22 cellular contexts compared by ENCODE assay signal in the genomic region with DNA sequence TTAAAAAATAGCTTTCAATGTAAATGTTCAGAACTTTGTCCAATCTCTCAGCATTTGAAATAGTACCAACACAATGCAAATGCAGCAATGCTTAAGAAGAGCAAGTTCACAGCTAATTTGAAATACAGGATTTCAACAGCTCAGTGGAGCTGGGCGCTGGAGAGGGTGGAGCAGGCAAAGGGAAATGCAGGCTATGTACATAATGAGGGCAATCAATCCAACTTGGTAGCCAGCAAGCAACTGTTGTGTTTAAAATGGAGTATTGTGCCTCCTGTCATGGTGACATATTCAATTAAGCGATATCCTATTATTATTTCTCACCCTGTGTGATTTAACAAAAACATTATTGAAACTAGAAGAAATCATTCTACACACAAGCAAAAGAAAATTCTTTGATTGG.
A peak's percentile ranks its signal among the peaks of the same experiment; 100 is the strongest.
DNase-seq lines count a peak whose midpoint lies in the region; FAIRE-seq and TF ChIP-seq lines count a peak whose summit lies in the region.
"Had no signal": no experiment of that assay in that cellular context is flagged by ENCODE, and none has a peak within 500 bp of the region (broad histone marks: within the 10 kb centered on the region; RNA-seq: fewer than 3 reads in every experiment).

No MANE protein-coding gene starts in this region.

- H3K27ac ChIP-seq in H9 (ENCODE audit: insufficient read length, low read depth, low read length) = no peak overlapping the region
- H3K27ac ChIP-seq in mesenchymal stem cell (ENCODE audit: low read length, poor library complexity, severe bottlenecking) = peak overlapping the region; percentile 32
- H3K27ac ChIP-seq: heart left ventricle had no signal

- no peak overlapping the region for H3K4me3 Mint-ChIP-seq in H9
- H3K4me3 Mint-ChIP-seq: CD4-positive, alpha-beta T cell; nephron; T-helper 17 cell had no signal

- H2BK12ac ChIP-seq in H9 (ENCODE audit: insufficient read length, low read depth, low read length) (no peak overlapping the region), mesenchymal stem cell (ENCODE audit: low read length in 2 of 2) (no peak overlapping the region)

- no peaks in the 10 kb centered on the region for H3K79me2 ChIP-seq in H9 (ENCODE audit: insufficient read depth, low read length)

- no peak overlapping the region for H4K8ac ChIP-seq in H9 (replicated peaks; ENCODE audit: insufficient read length, low read depth, low read length)
- no peak overlapping the region for H4K8ac ChIP-seq in mesenchymal stem cell (ENCODE audit: low read length)

- H2BK5ac ChIP-seq in H9 (ENCODE audit: insufficient read length, low read length) (no peak overlapping the region), mesenchymal stem cell (ENCODE audit: low read depth, low read length, poor library complexity, severe bottlenecking) (no peak overlapping the region)

- H3K4me1 Mint-ChIP-seq in H9 = peaks cover 7% of the 10 kb centered on the region in 2 experiments
- H3K4me1 Mint-ChIP-seq: nephron, T-helper 17 cell had no signal

- H3K56ac ChIP-seq in H9 (ENCODE audit: insufficient read length, low read depth, low read length) = no peak overlapping the region

- H4K20me1 ChIP-seq in H9 (ENCODE audit: control insufficient read depth, insufficient read depth, insufficient read length) = no peaks in the 10 kb centered on the region

- H3K18ac ChIP-seq in H9 (ENCODE audit: insufficient read length, low read depth, low read length) (no peak overlapping the region), mesenchymal stem cell (ENCODE audit: low read depth in 1 of 2, low read length in 2 of 2) (peak overlapping the region in 1 of 2 experiments; percentile 13)

- H3K9me3 Mint-ChIP-seq in H9 = no peaks in the 10 kb centered on the region
- H3K9me3 Mint-ChIP-seq: CD4-positive, alpha-beta T cell; nephron had no signal

- DNase-seq in ACHN (peak; percentile 17), H9 (no peak), NCI-H460 (ENCODE audit: extremely low read depth, low read depth) (peak; percentile 51), mesenchymal stem cell (no peak), NOMO-1 (lab: John Stamatoyannopoulos, UW; ENCODE audit: unreplicated experiment in 2 of 2) (no peak), frontal cortex (ENCODE audit: low spot score in 2 of 2) (no peak)
- DNase-seq in activated naive CD4-positive, alpha-beta T cell (lab: John Stamatoyannopoulos, UW) = no peak
- DNase-seq: activated CD4-positive, alpha-beta T cell treated with anti-CD3 and anti-CD28 coated beads, Interleukin-2, amount 50 U/mL, for 1 hour; activated CD8-positive, alpha-beta memory T cell treated with anti-CD3 and anti-CD28 coated beads, Interleukin-2, amount 50 U/mL, for 48 hours; activated effector memory CD4-positive, alpha-beta T cell treated with Interleukin-2 at 50 U/mL for 16 hours; CD4-positive, alpha-beta T cell; dermis blood vessel endothelial cell; heart left ventricle; midbrain; NCI-H510A treated with DMSO at 0.1 percent for 48 hours; SIG-M5; stimulated activated CD4-positive, alpha-beta T cell treated with anti-CD3 and anti-CD28 coated beads, Interleukin-2, amount 100 ng/mL, for 24 hours; stimulated activated naive CD4-positive, alpha-beta T cell; T-helper 17 cell had no signal

- no peak overlapping the region for H3K4me2 ChIP-seq in H9 (ENCODE audit: insufficient read depth, insufficient read length, low read length)
- H3K4me2 ChIP-seq in mesenchymal stem cell (ENCODE audit: low read length, poor library complexity, severe bottlenecking) = no peak overlapping the region

- no peak overlapping the region for H3K4me3 ChIP-seq in mesenchymal stem cell (ENCODE audit: insufficient read depth in 1 of 2, low read depth in 1 of 2, low read length in 2 of 2)
- H3K4me3 ChIP-seq: heart left ventricle had no signal

- H3K36me3 Mint-ChIP-seq in H9 (ENCODE audit: insufficient read depth in 1 of 3, low read depth in 3 of 3) = no peaks in the 10 kb centered on the region

- no peaks in the 10 kb centered on the region for H3K27me3 ChIP-seq in H9 (ENCODE audit: insufficient read depth, low read length)
- no peaks in the 10 kb centered on the region for H3K27me3 ChIP-seq in mesenchymal stem cell (ENCODE audit: control insufficient read depth in 1 of 2, insufficient read depth in 1 of 2, low read length in 2 of 2)

- no peak overlapping the region for H3K9ac ChIP-seq in H9 (ENCODE audit: extremely low read depth, insufficient read length, low read length)
- H3K9ac ChIP-seq in mesenchymal stem cell (ENCODE audit: low read length) = no peak overlapping the region

- no peaks in the 10 kb centered on the region for H3K36me3 ChIP-seq in mesenchymal stem cell (ENCODE audit: control insufficient read depth in 1 of 2, insufficient read depth in 2 of 2, low read depth in 1 of 2, low read length in 2 of 2)
- H3K36me3 ChIP-seq: heart left ventricle had no signal

- no peak for TF ChIP-seq CTCF in H9 (conservative IDR thresholded peaks at IDR 0.05)

- H3K23me2 ChIP-seq in H9 (ENCODE audit: insufficient read length, low read depth, low read length, poor library complexity, severe bottlenecking) = no peaks in the 10 kb centered on the region

- no peak for FAIRE-seq in frontal cortex (lab: Jason Lieb, UNC)
- FAIRE-seq: GM12892 had no signal

- H4K91ac ChIP-seq in H9 (ENCODE audit: insufficient read length, low read depth, low read length) = no peak overlapping the region
- no peak overlapping the region for H4K91ac ChIP-seq in mesenchymal stem cell (ENCODE audit: low read length)

- H2AK5ac ChIP-seq in H9 (ENCODE audit: insufficient read length, low read length) (no peak overlapping the region), mesenchymal stem cell (ENCODE audit: low read length, severe bottlenecking) (no peak overlapping the region)

- H2AFZ ChIP-seq in H9 (ENCODE audit: low read length) = no peak overlapping the region
- H2AFZ ChIP-seq in mesenchymal stem cell (ENCODE audit: low read depth, low read length) = no peak overlapping the region

- H3T11ph ChIP-seq in H9 (ENCODE audit: low read length) = no peak overlapping the region

- H3K4me1 ChIP-seq in H9 (ENCODE audit: insufficient read depth, low read length) = peaks cover 2% of the 10 kb centered on the region; the same call in 1 of the 2 replicates
- H3K4me1 ChIP-seq in mesenchymal stem cell (ENCODE audit: control insufficient read depth, insufficient read depth, low read depth, low read length) = peaks cover 6% of the 10 kb centered on the region
- H3K4me1 ChIP-seq: heart left ventricle had no signal

- H2BK120ac ChIP-seq in H9 (ENCODE audit: low read depth, low read length, poor library complexity, severe bottlenecking) (no peak overlapping the region), mesenchymal stem cell (ENCODE audit: low read depth, low read length) (no peak overlapping the region)

- peak overlapping the region in 2 of 3 experiments; percentile 69 to 85; a peak in 2 of 7 replicates for H3K27ac Mint-ChIP-seq in H9
- H3K27ac Mint-ChIP-seq: CD4-positive, alpha-beta T cell; nephron; progenitor cell of endocrine pancreas; T-helper 17 cell had no signal

- H3K14ac ChIP-seq in H9 (ENCODE audit: insufficient read depth, low read length) = no peak overlapping the region
- no peak overlapping the region for H3K14ac ChIP-seq in mesenchymal stem cell (ENCODE audit: low read length in 2 of 2)

- H4K5ac ChIP-seq in H9 (ENCODE audit: insufficient read length, low read depth, low read length) = no peak overlapping the region

- H3K27me3 Mint-ChIP-seq in H9 (ENCODE audit: low read depth) = no peaks in the 10 kb centered on the region
- H3K27me3 Mint-ChIP-seq: CD4-positive, alpha-beta T cell; T-helper 17 cell had no signal

- in situ Hi-C loops in ACHN (cut with HindIII; ENCODE audit: low pct_ligation_motif_present, low pct_unique_long_range_greater_than_20kb, low sequenced_read_pairs) = no loop called here

- H3K4ac ChIP-seq in H9 (ENCODE audit: low read depth, low read length) (no peak overlapping the region), mesenchymal stem cell (ENCODE audit: low read depth in 1 of 2, low read length in 2 of 2) (peak overlapping the region in 1 of 2 experiments; percentile 13)

- H3K9me3 ChIP-seq in H9 (ENCODE audit: control insufficient read depth, low read depth, low read length) = no peaks in the 10 kb centered on the region
- H3K9me3 ChIP-seq in mesenchymal stem cell (ENCODE audit: control insufficient read depth, low read length) = no peaks in the 10 kb centered on the region
- H3K9me3 ChIP-seq: heart left ventricle had no signal

- H3K23ac ChIP-seq in H9 (ENCODE audit: insufficient read length, low read depth, low read length) (no peak overlapping the region), mesenchymal stem cell (ENCODE audit: low read length in 2 of 2) (no peak overlapping the region)

- no CpG with 5 or more reads among the region's 2 CpGs for WGBS in H9 (ENCODE audit: extremely low coverage, insufficient read length, low lambda C conversion rate)
- WGBS in mesenchymal stem cell = 17% methylated on average over 1 of the region's 2 CpGs

- H3K79me1 ChIP-seq in H9 (ENCODE audit: insufficient read depth, low read depth, low read length, poor library complexity, severe bottlenecking) (no peaks in the 10 kb centered on the region), mesenchymal stem cell (replicated peaks; ENCODE audit: low read length, poor library complexity, severe bottlenecking) (no peaks in the 10 kb centered on the region)

- H2BK20ac ChIP-seq in H9 (ENCODE audit: low read depth, low read length, poor library complexity, severe bottlenecking) = no peak overlapping the region

- no peak overlapping the region for H2BK15ac ChIP-seq in H9 (ENCODE audit: low read depth, low read length)
- H2BK15ac ChIP-seq in mesenchymal stem cell (ENCODE audit: low read depth, poor library complexity, severe bottlenecking) = no peak overlapping the region

Comparison
In these comparisons a context has a peak if more than half of its experiments do, and no peak if none do; other contexts are left out.
1. DNase-seq: peak in ACHN (single experiment) and NCI-H460 (single experiment); none in H9 (single experiment), mesenchymal stem cell (single experiment), activated naive CD4-positive, alpha-beta T cell (0 of 4), NOMO-1 (0 of 2) and frontal cortex (0 of 2).